In the genomic region with DNA sequence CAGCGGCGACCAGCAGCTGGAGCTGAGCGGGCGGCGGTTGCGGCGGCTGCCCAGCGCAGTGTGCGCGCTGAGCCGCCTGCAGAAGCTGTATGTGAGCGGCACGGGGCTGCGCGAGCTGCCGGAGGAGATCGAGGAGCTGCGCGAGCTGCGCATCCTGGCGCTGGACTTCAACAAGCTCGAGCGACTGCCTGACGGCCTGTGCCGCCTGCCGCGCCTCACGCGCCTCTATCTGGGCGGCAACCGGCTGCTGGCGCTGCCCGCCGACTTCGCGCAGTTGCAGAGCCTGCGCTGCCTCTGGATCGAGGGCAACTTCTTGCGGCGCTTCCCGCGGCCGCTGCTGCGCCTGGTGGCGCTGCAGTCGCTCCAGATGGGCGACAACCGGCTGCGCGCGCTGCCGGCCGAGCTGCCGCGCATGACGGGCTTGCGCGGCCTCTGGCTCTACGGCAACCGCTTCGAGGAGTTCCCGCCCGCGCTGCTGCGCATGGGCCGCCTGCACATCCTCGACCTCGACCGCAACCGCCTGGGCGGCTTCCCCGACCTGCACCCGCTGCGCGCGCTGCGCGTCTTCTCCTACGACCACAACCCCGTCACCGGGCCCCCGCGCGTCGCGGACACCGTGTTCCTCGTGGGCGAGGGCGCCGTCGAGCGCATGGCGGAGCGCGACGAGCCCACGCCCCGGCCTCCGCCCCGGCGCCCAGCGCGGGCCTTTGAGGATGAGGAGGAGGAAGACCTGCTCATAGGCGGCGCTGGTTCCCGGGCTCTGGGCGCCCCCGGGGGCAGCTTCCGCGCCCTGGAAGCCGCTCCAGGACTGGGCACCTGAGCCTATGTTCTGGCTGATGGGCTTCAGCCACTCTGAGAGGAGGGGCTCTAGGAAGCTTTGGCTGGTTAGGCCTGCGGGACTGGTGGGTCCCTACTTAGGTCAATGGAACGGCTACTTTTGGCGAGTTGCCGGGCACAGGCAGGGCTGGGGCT, we compare ENCODE assay signal across 8 cellular contexts. TPM values are rescaled to one million over a fixed set of nuclear protein-coding genes. Genes with fewer than 3 reads are reported as not detected.
A peak's percentile ranks its signal among the peaks of the same experiment; 100 is the strongest.
DNase-seq lines count a peak whose midpoint lies in the region; ATAC-seq, FAIRE-seq and TF ChIP-seq lines count a peak whose summit lies in the region.

No MANE protein-coding gene starts in this region.

- CTCF ChIA-PET in Caco-2 (lab: Charles Lee): interaction anchor here (0.6 to 2.6 kb wide), 23 partner anchors 7 to 475 kb away, joined by 3 to 16 read pairs (median 3); no protein-coding TSS in a partner anchor

- H3K27ac Mint-ChIP-seq in Caco-2 (ENCODE audit: unreplicated experiment) (no peak overlapping the region), brain (peak overlapping the region in 1 of 5 experiments; percentile 63)

- POLR2A ChIA-PET in Caco-2 (lab: Charles Lee): interaction anchor here (0.6 to 1.8 kb wide), 4 partner anchors 11 to 147 kb away, joined by 5 to 14 read pairs (median 7); a partner anchor contains a TSS

- H3K4me1 Mint-ChIP-seq in Caco-2 (ENCODE audit: low read depth, unreplicated experiment) (peaks cover 27% of the 10 kb centered on the region), brain (peaks cover 71% of the 10 kb centered on the region)

- H3K36me3 ChIP-seq in Caco-2 (ENCODE audit: control insufficient read depth, insufficient read depth, low read length) (no peaks in the 10 kb centered on the region), small intestine (ENCODE audit: control insufficient read depth in 2 of 2, insufficient read depth in 2 of 2, low read length in 2 of 2) (no peaks in the 10 kb centered on the region)

- H3K9me3 ChIP-seq in Caco-2 (no peaks in the 10 kb centered on the region), small intestine (ENCODE audit: control insufficient read depth, low read depth) (no peaks in the 10 kb centered on the region)

- ATAC-seq in GM21526 (IDR thresholded peaks at IDR 0.05; ENCODE audit: low FRiP score, unreplicated experiment) (peak; percentile 57), HG02870 (IDR thresholded peaks at IDR 0.05; ENCODE audit: unreplicated experiment) (no peak)

- no peaks in the 10 kb centered on the region for H3K9me3 Mint-ChIP-seq in Caco-2 (ENCODE audit: unreplicated experiment)
- peaks cover 0 to 4% (median 0%) of the 10 kb centered on the region in 5 experiments for H3K9me3 Mint-ChIP-seq in brain

- FAIRE-seq in small intestine (lab: Jason Lieb, UNC): no peak

- H3K4me3 Mint-ChIP-seq in Caco-2 (ENCODE audit: unreplicated experiment): peak overlapping the region; percentile 80
- peak overlapping the region; percentile 30 to 73 (median 68) for H3K4me3 Mint-ChIP-seq in brain

- WGBS in small intestine, 3 donors: 5 to 14% (median 8%) methylated on average over 59 to 116 of the region's 116 CpGs

- BruUV-seq in Caco-2 (replicated peaks; lab: Mats Ljungman, UMichigan): no TSS peak

- H3K27ac ChIP-seq in small intestine (ENCODE audit: low read depth in 1 of 2, low read length in 1 of 2): no peak overlapping the region

- peaks cover 6% of the 10 kb centered on the region for H3K36me3 Mint-ChIP-seq in Caco-2 (ENCODE audit: insufficient read depth, unreplicated experiment)
- no peaks in the 10 kb centered on the region for H3K36me3 Mint-ChIP-seq in brain

- TF ChIP-seq CTCF in Caco-2 (IDR thresholded peaks at IDR 0.05; ENCODE audit: insufficient read depth in 1 of 2, low read depth in 1 of 2, low read length in 1 of 2, severe bottlenecking in 1 of 2, unreplicated experiment in 1 of 2): peak; percentile 59 to 71
- TF ChIP-seq CTCF in brain (conservative IDR thresholded peaks at IDR 0.05): peak; percentile 56 to 71

- H3K27me3 ChIP-seq in Caco-2 (replicated peaks; ENCODE audit: control insufficient read depth, insufficient read depth, low read length): no peaks in the 10 kb centered on the region
- H3K27me3 ChIP-seq in small intestine (ENCODE audit: control insufficient read depth in 2 of 2, insufficient read depth in 2 of 2, low read length in 2 of 2): peaks cover 8 to 9% of the 10 kb centered on the region in 2 donors

- intact Hi-C loops in Caco-2 (cut with micrococcal nuclease; ENCODE audit: unreplicated experiment): loop anchor here (2.0 kb wide), 3 partner anchors 33 to 119 kb away; a partner anchor contains a TSS

- H3K27me3 Mint-ChIP-seq in Caco-2 (ENCODE audit: insufficient read depth, unreplicated experiment): peaks cover 5% of the 10 kb centered on the region
- H3K27me3 Mint-ChIP-seq in brain: peaks cover 8% of the 10 kb centered on the region

- H3K4me1 ChIP-seq in Caco-2 (peaks cover 37% of the 10 kb centered on the region), small intestine (ENCODE audit: control insufficient read depth in 2 of 2, insufficient read depth in 1 of 2, low read depth in 1 of 2, low read length in 1 of 2) (peaks cover 5% of the 10 kb centered on the region in 2 donors)

- DNase-seq in Caco-2 (peak; percentile 82 to 87), NCI-H1092 (lab: John Stamatoyannopoulos, UW) (peak; percentile 87), T-helper 22 cell (ENCODE audit: low read depth) (peak; percentile 20), iPS-NIHi7 (ENCODE audit: extremely low spot score) (peak; percentile 84), small intestine (peak; percentile 73)

- peak overlapping the region; percentile 52 for H3K4me3 ChIP-seq in Caco-2 (ENCODE audit: low read depth, low read length)
- peak overlapping the region in 1 of 2 donors; percentile 29 for H3K4me3 ChIP-seq in small intestine (ENCODE audit: low read depth in 1 of 2, low read length in 2 of 2)

RNA-seq across cellular contexts. Expression of a gene that starts 0.8 kb away (rescaled TPM):
- 0.34 TPM in 1 of 2 replicates, not detected in the other for total RNA-seq in Caco-2 (2022)
- polyA plus RNA-seq in brain (ENCODE audit: insufficient read depth, low read depth, low replicate concordance): 5.1 TPM
- polyA plus RNA-seq in small intestine: 1 to 10 TPM in 1 of 3 donors, under 1 TPM in 1, not detected in 1; 0.22 to 2.6 TPM

Comparison
In these comparisons a context has a peak if more than half of its experiments do, and no peak if none do; other contexts are left out.
1. DNase-seq: peak in every context shown above with its lines; median percentile 87 in NCI-H1092; 84 in Caco-2; 84 in iPS-NIHi7; 73 in small intestine; 20 in T-helper 22 cell.